Comparison of ENCODE assay signal across 9 cellular contexts in the genomic region with DNA sequence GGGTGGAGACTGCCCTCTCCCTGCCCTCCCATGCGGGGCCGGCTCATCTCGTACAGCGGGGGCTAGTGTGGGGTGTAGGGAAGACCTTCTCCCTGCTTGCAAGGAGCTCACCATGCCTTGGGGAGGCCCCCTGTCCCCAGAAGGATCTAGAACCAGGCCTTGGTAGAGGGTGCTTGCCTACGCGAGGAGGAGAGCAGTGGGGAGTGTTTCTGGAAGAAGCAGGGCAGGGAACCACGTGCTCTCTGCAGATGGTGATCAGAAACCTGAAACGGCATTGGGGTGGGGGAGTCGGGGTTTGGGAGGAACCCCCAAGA. TPM values are rescaled to one million over a fixed set of nuclear protein-coding genes. Genes with fewer than 3 reads are reported as not detected.
A peak's percentile ranks its signal among the peaks of the same experiment; 100 is the strongest.
DNase-seq lines count a peak whose midpoint lies in the region; ATAC-seq and TF ChIP-seq lines count a peak whose summit lies in the region.
"Had no signal": no experiment of that assay in that cellular context is flagged by ENCODE, and none has a peak within 500 bp of the region (broad histone marks: within the 10 kb centered on the region; RNA-seq: fewer than 3 reads in every experiment).

No MANE protein-coding gene starts in this region.

- H3K9me1 ChIP-seq in IMR-90 (ENCODE audit: insufficient read depth, low read length), result peaks cover 9% of the 10 kb centered on the region

- no peak for DNase-seq in IMR-90
- DNase-seq in choroid plexus epithelial cell (ENCODE audit: low read depth), result peak; percentile 44
- DNase-seq in natural killer cell, result no peak
- DNase-seq in retina, result no peak
- DNase-seq: nephron progenitor cell had no signal

- H3K4me3 ChIP-seq in ACC112 (ENCODE audit: low read depth, low read length) (peak overlapping the region; percentile 75), IMR-90 (ENCODE audit: insufficient read depth, low read depth, low read length) (peak overlapping the region; percentile 21), choroid plexus epithelial cell (ENCODE audit: low read depth, low read length) (peak overlapping the region; percentile 74)

- H3K27ac ChIP-seq in ACC112 (ENCODE audit: low read depth, low read length) (peak overlapping the region; percentile 97), IMR-90 (ENCODE audit: insufficient read depth, low read length) (peak overlapping the region; percentile 91)

- H3K27me3 Mint-ChIP-seq in natural killer cell (ENCODE audit: low read depth in 2 of 2), result no peaks in the 10 kb centered on the region

- H3K4me2 ChIP-seq in IMR-90 (ENCODE audit: low read depth, low read length), result peak overlapping the region; percentile 82

- peak overlapping the region; percentile 76 for H3K23ac ChIP-seq in IMR-90 (ENCODE audit: low read depth, low read length)

- dilution Hi-C loops in IMR-90 (cut with HindIII; ENCODE audit: low sequenced_read_pairs, unreplicated experiment), result no loop called here

- TF ChIP-seq CTCF in IMR-90 (conservative IDR thresholded peaks at IDR 0.05; ENCODE audit: low read depth, low read length), result no peak
- no peak for TF ChIP-seq CTCF in choroid plexus epithelial cell (conservative IDR thresholded peaks at IDR 0.05; ENCODE audit: low read depth, low read length)
- no peak for TF ChIP-seq CTCF in natural killer cell (IDR thresholded peaks at IDR 0.05)

- intact Hi-C loops in IMR-90 (cut with micrococcal nuclease), result no loop called here
- intact Hi-C loops in natural killer cell (cut with micrococcal nuclease), result loop anchor here (5.0 kb wide), 1 partner anchor 611 kb away; no protein-coding TSS in a partner anchor

- peak overlapping the region; percentile 31 for H3K9ac ChIP-seq in IMR-90 (ENCODE audit: low read depth, low read length)

- H3K36me3 ChIP-seq in ACC112 (ENCODE audit: insufficient read depth, low read length), result no peaks in the 10 kb centered on the region
- no peaks in the 10 kb centered on the region for H3K36me3 ChIP-seq in IMR-90 (ENCODE audit: control insufficient read depth, insufficient read depth, low read length)

- H2AK5ac ChIP-seq in IMR-90 (ENCODE audit: low read depth, low read length), result peak overlapping the region; percentile 99

- peak overlapping the region; percentile 95 for H2BK120ac ChIP-seq in IMR-90 (ENCODE audit: low read depth, low read length)

- WGBS in IMR-90 (ENCODE audit: extremely low coverage in 2 of 2, insufficient read length in 1 of 2), 2 experiments, result 67% methylated on average over 5 of the region's 9 CpGs; no CpG with 5 or more reads in 1 of the 2 experiments

- H3K14ac ChIP-seq in IMR-90 (replicated peaks; ENCODE audit: low read depth, low read length), result peak overlapping the region; percentile 85

- ATAC-seq in IMR-90 (ENCODE audit: low read depth), result no peak
- no peak for ATAC-seq in natural killer cell
- ATAC-seq in HG03025 (IDR thresholded peaks at IDR 0.05; ENCODE audit: low FRiP score, unreplicated experiment), result no peak
- no peak for ATAC-seq in GM19395 (IDR thresholded peaks at IDR 0.05; ENCODE audit: unreplicated experiment)
- ATAC-seq in HG03439 (IDR thresholded peaks at IDR 0.05; ENCODE audit: unreplicated experiment), result no peak

- H3K79me1 ChIP-seq in IMR-90 (ENCODE audit: low read depth in 1 of 2, low read length in 2 of 2), result peaks cover 0 to 48% of the 10 kb centered on the region in 2 experiments; a peak in 2 of 4 replicates

- peak overlapping the region; percentile 74 for H3K18ac ChIP-seq in IMR-90 (ENCODE audit: low read depth, low read length)

- POLR2A ChIA-PET in IMR-90 (lab: Charles Lee; ENCODE audit: unreplicated experiment), result no interaction called here

- no peaks in the 10 kb centered on the region for H3K9me3 ChIP-seq in IMR-90 (ENCODE audit: control insufficient read depth, insufficient read depth, low read length)

- H2AK9ac ChIP-seq in IMR-90 (replicated peaks; ENCODE audit: low read depth, low read length, poor library complexity), result peak overlapping the region; percentile 99

- H3K4me1 ChIP-seq in ACC112 (ENCODE audit: control insufficient read depth, insufficient read depth, low read length, unreplicated experiment) (peaks cover 43% of the 10 kb centered on the region), IMR-90 (ENCODE audit: control insufficient read depth, insufficient read depth, low read length) (peaks cover 34% of the 10 kb centered on the region)

- no TSS peak for BruUV-seq in IMR-90 (replicated peaks; lab: Mats Ljungman, UMichigan)

- H3K56ac ChIP-seq in IMR-90 (ENCODE audit: extremely low read depth, insufficient read depth, low read length), result peak overlapping the region; percentile 77

- H4K8ac ChIP-seq in IMR-90 (ENCODE audit: low read depth in 2 of 2, low read length in 2 of 2), result peak overlapping the region; percentile 63 to 86; a peak in 3 of 4 replicates

- CTCF ChIA-PET in IMR-90 (lab: Yijun Ruan, JAX), result no interaction called here

- in situ Hi-C loops in IMR-90 (cut with MboI; ENCODE audit: low sequenced_read_pairs), result no loop called here

- no peak for TF ChIP-seq RAD21 in IMR-90 (IDR thresholded peaks at IDR 0.05; ENCODE audit: low read length)

- H4K91ac ChIP-seq in IMR-90 (ENCODE audit: insufficient read depth, low read depth, low read length), result peak overlapping the region; percentile 91

- H3K9me3 Mint-ChIP-seq in natural killer cell, result no peaks in the 10 kb centered on the region
- H3K9me3 Mint-ChIP-seq: nephron progenitor cell had no signal

- no peak for TF ChIP-seq POLR2A in IMR-90 (IDR thresholded peaks at IDR 0.05; ENCODE audit: low read depth, low read length)

- H3K27ac Mint-ChIP-seq in natural killer cell, result peak overlapping the region; percentile 94 to 96
- H3K27ac Mint-ChIP-seq: nephron progenitor cell had no signal

- H2BK20ac ChIP-seq in IMR-90 (ENCODE audit: low read depth, low read length), result peak overlapping the region; percentile 66

- peaks cover 39% of the 10 kb centered on the region for H4K20me1 ChIP-seq in IMR-90 (ENCODE audit: insufficient read depth, low read length)

- H3K4me3 Mint-ChIP-seq in natural killer cell, result peak overlapping the region; percentile 93

- H3K4ac ChIP-seq in IMR-90 (ENCODE audit: low read depth, low read length), result peak overlapping the region; percentile 89

- peak overlapping the region; percentile 62 for H4K5ac ChIP-seq in IMR-90 (ENCODE audit: low read depth, low read length)

- no peaks in the 10 kb centered on the region for H3K36me3 Mint-ChIP-seq in natural killer cell

- no peak overlapping the region for H2AFZ ChIP-seq in ACC112 (ENCODE audit: low read length, unreplicated experiment)
- peak overlapping the region; percentile 77 for H2AFZ ChIP-seq in IMR-90 (replicated peaks; ENCODE audit: low read length, poor library complexity)

- peak overlapping the region; percentile 98 for H2BK5ac ChIP-seq in IMR-90 (ENCODE audit: low read depth, low read length, poor library complexity, severe bottlenecking)

- H3K27me3 ChIP-seq in ACC112 (ENCODE audit: insufficient read depth, low read length) (no peaks in the 10 kb centered on the region), IMR-90 (ENCODE audit: control insufficient read depth, insufficient read depth, low read length) (no peaks in the 10 kb centered on the region)

- H3K4me1 Mint-ChIP-seq in natural killer cell, result peaks cover 19 to 27% of the 10 kb centered on the region in 2 donors

- H3K79me2 ChIP-seq in ACC112 (ENCODE audit: control insufficient read depth, insufficient read depth, low read length, unreplicated experiment), result peaks cover 21% of the 10 kb centered on the region

- peak overlapping the region; percentile 46; the same call in 1 of the 3 replicates for H2BK15ac ChIP-seq in IMR-90 (ENCODE audit: low read depth, low read length)

TF ChIP-seq in IMR-90, 13 proteins besides CTCF, POLR2A, EP300 and RAD21:
- TF ChIP-seq NFE2L2 (IDR thresholded peaks at IDR 0.05; ENCODE audit: low read depth, low read length) (no peak), SMC3 (IDR thresholded peaks at IDR 0.05; ENCODE audit: low read depth, low read length) (no peak), MAZ (IDR thresholded peaks at IDR 0.05; ENCODE audit: borderline replicate concordance, low read depth, low read length) (no peak), CEBPB (IDR thresholded peaks at IDR 0.05; ENCODE audit: low read depth, low read length) (no peak), RCOR1 (IDR thresholded peaks at IDR 0.05; ENCODE audit: insufficient replicate concordance, low read length) (no peak), RFX5 (IDR thresholded peaks at IDR 0.05; ENCODE audit: low read depth, low read length) (no peak), CHD1 (IDR thresholded peaks at IDR 0.05; ENCODE audit: low read depth, low read length) (no peak)
- TF ChIP-seq, protein P1, sequence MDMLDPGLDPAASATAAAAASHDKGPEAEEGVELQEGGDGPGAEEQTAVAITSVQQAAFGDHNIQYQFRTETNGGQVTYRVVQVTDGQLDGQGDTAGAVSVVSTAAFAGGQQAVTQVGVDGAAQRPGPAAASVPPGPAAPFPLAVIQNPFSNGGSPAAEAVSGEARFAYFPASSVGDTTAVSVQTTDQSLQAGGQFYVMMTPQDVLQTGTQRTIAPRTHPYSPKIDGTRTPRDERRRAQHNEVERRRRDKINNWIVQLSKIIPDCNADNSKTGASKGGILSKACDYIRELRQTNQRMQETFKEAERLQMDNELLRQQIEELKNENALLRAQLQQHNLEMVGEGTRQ (IDR thresholded peaks at IDR 0.05; ENCODE audit: low read depth, low read length), result 0 out of 2 replicates have a peak, but pooled peaks have one; percentile 19

RNA-seq across cellular contexts. Expression of a gene that starts 2.7 kb away (rescaled TPM):
- total RNA-seq in IMR-90 (2012; rRNA removed) (16.4 and 19.2 TPM in 2 replicates), natural killer cell (10 to 100 TPM; 57.9 to 71.3 (median 62.8) TPM)
- 27.1 and 27.9 TPM in 2 replicates for polyA plus RNA-seq in IMR-90 (2012; rRNA removed)
- polyA plus RNA-seq in IMR-90 (2012; cell fraction: cytosol; rRNA removed), result 9.3 and 16.3 TPM in 2 replicates
- 216 and 262 TPM in 2 replicates for polyA plus RNA-seq in IMR-90 (2012; cell fraction: nucleus; rRNA removed; ENCODE audit: low replicate concordance)

RNA-seq across cellular contexts. Expression of a gene that starts 22.8 kb away (rescaled TPM):
- total RNA-seq in IMR-90 (2012; rRNA removed), result 0.28 and 0.36 TPM in 2 replicates
- polyA plus RNA-seq in IMR-90 (2012; rRNA removed), result 1.9 TPM in 2 replicates
- 0.74 and 1.2 TPM in 2 replicates for polyA plus RNA-seq in IMR-90 (2012; cell fraction: cytosol; rRNA removed)
- 4.1 and 11.5 TPM in 2 replicates for polyA plus RNA-seq in IMR-90 (2012; cell fraction: nucleus; rRNA removed; ENCODE audit: low replicate concordance)
- total RNA-seq in natural killer cell, result under 1 TPM in 1 of 3 donors, not detected in 2; 0.14 TPM

RNA-seq across cellular contexts. Expression of a gene that starts 29.0 kb away (rescaled TPM):
- total RNA-seq in IMR-90 (2012; rRNA removed) (9.3 and 10.0 TPM in 2 replicates), natural killer cell (100 to 1,000 TPM in 2 of 3 donors, 10 to 100 TPM in 1; 92.7 to 115 (median 111) TPM)
- polyA plus RNA-seq in IMR-90 (2012; rRNA removed), result 40.1 and 47.1 TPM in 2 replicates
- polyA plus RNA-seq in IMR-90 (2012; cell fraction: cytosol; rRNA removed), result 32.2 and 35.8 TPM in 2 replicates
- polyA plus RNA-seq in IMR-90 (2012; cell fraction: nucleus; rRNA removed; ENCODE audit: low replicate concordance), result 80.3 and 296 TPM in 2 replicates

RNA-seq across cellular contexts. Expression of a gene that starts 36.6 kb away (rescaled TPM):
- total RNA-seq in IMR-90 (2012; rRNA removed), result 30.6 and 37.3 TPM in 2 replicates
- polyA plus RNA-seq in IMR-90 (2012; rRNA removed), result 52.5 and 54.1 TPM in 2 replicates
- 44.0 and 63.2 TPM in 2 replicates for polyA plus RNA-seq in IMR-90 (2012; cell fraction: cytosol; rRNA removed)
- polyA plus RNA-seq in IMR-90 (2012; cell fraction: nucleus; rRNA removed; ENCODE audit: low replicate concordance), result 74.3 and 81.9 TPM in 2 replicates
- total RNA-seq in natural killer cell, result 10 to 100 TPM; 19.0 to 21.4 (median 20.5) TPM

Comparison
In these comparisons a context has a peak if more than half of its experiments do, and no peak if none do; other contexts are left out.
1. H3K4me3 ChIP-seq: peak in every context shown above with its lines; median percentile 75 in ACC112; 74 in choroid plexus epithelial cell; 21 in IMR-90.